14 cellular contexts compared by ENCODE assay signal in the genomic region with DNA sequence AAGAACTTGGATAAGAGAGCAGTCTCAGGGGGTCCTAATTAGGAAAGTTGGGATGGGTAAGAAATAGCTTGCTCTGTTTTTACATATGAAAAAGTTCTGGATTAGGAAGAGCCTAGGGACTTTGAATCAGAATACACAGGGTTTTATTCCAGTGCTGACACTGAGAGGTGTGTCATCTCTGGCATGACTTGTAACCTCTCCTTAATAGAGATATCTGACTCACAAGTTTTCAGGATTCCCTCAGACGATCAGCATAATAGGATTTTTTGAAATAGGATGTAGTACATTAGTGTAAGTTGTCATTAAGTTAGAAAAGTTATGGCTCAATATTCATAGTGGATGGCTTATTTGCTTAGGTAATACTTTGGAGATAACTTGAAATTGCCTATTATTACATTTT.
"Had no signal": no experiment of that assay in that cellular context is flagged by ENCODE, and none has a peak within 500 bp of the region (broad histone marks: within the 10 kb centered on the region; RNA-seq: fewer than 3 reads in every experiment).

No MANE protein-coding gene starts in this region.

- H3K4me1 Mint-ChIP-seq: naive thymus-derived CD4-positive, alpha-beta T cell; T-helper 17 cell had no signal

- ATAC-seq: gastroesophageal sphincter; left cardiac atrium; naive thymus-derived CD4-positive, alpha-beta T cell; T-helper 17 cell had no signal

- H3K27me3 Mint-ChIP-seq: naive thymus-derived CD4-positive, alpha-beta T cell; T-helper 17 cell had no signal

- H3K27ac Mint-ChIP-seq: naive thymus-derived CD4-positive, alpha-beta T cell; T-helper 17 cell had no signal

- H3K36me3 ChIP-seq: gastroesophageal sphincter, neutrophil, thyroid gland had no signal

- H3K4me3 Mint-ChIP-seq: naive thymus-derived CD4-positive, alpha-beta T cell; T-helper 17 cell had no signal

- H3K36me3 Mint-ChIP-seq: naive thymus-derived CD4-positive, alpha-beta T cell had no signal

- H3K9me3 ChIP-seq: gastroesophageal sphincter, neutrophil, thyroid gland had no signal

- H3K27ac ChIP-seq: dorsolateral prefrontal cortex, gastroesophageal sphincter, neutrophil, skin epidermis, thyroid gland had no signal

- H3K27me3 ChIP-seq: dorsolateral prefrontal cortex, gastroesophageal sphincter, neutrophil, thyroid gland had no signal

- H3K4me3 ChIP-seq: dorsolateral prefrontal cortex, gastroesophageal sphincter, lung, skin epidermis, thyroid gland had no signal

- H3K4me1 ChIP-seq: gastroesophageal sphincter, thyroid gland had no signal

- DNase-seq: activated CD4-positive, alpha-beta T cell treated with anti-CD3 and anti-CD28 coated beads, Interleukin-2, amount 50 U/mL, for 1 hour; activated naive CD4-positive, alpha-beta T cell treated with anti-CD3 and anti-CD28 coated beads, Interleukin-2, amount 50 U/mL, for 16 hours; amniotic stem cell; dorsolateral prefrontal cortex; hippocampal formation; left cardiac atrium; naive thymus-derived CD4-positive, alpha-beta T cell; stimulated activated CD4-positive, alpha-beta T cell treated with anti-CD3 and anti-CD28 coated beads, Interleukin-4, amount 100 ng/mL, for 4 hours; T-helper 17 cell; thyroid gland had no signal
